Comparison of ENCODE assay signal across 9 cellular contexts in the genomic region with DNA sequence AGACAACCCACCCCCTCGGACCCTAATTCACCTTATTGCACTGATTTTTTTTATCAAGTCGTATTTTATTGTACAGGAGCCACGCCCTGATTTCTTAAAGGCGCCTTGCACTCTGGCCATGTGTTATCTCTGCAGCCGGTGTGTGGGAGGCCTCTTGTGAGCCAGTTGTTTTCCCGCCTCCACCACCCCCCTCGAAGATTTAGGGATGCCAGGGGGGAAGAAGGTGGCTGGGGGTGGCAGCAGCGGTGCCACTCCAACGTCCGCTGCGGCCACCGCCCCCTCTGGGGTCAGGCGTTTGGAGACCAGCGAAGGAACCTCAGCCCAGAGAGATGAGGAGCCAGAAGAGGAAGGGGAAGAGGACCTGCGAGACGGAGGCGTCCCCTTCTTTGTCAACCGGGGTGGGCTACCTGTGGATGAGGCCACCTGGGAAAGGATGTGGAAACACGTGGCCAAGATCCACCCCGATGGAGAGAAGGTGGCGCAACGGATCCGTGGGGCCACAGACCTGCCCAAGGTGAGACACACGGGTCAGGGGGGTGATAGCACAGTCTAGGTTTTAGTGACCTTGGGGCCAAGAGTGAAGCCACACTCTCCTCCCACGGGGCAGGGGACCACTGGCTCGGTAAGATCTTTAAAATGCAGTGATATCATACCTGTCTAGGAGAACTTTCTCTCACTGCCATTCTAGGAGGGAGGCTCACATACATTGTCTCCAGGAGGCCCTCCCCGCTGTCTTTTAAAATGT. TPM values are rescaled to one million over a fixed set of nuclear protein-coding genes. Genes with fewer than 3 reads are reported as not detected.
DNase-seq lines count a peak whose midpoint lies in the region; ATAC-seq and TF ChIP-seq lines count a peak whose summit lies in the region.
"Had no signal": no experiment of that assay in that cellular context is flagged by ENCODE, and none has a peak within 500 bp of the region (broad histone marks: within the 10 kb centered on the region; RNA-seq: fewer than 3 reads in every experiment).

No MANE protein-coding gene starts in this region.

- H3K27ac ChIP-seq in brain microvascular endothelial cell (no peak overlapping the region), liver (ENCODE audit: low read depth in 1 of 2, low read length in 2 of 2) (peak overlapping the region; percentile 36 to 65), testis (no peak overlapping the region)
- H3K27ac ChIP-seq: KMS-11 had no signal

- H3K9me3 Mint-ChIP-seq in T-helper 1 cell treated with Interleukin-12 subunit alpha and Interleukin-12 subunit beta and Interleukin-4 antibody, amounts not matched to agents 30 μg/mL and 1 μg/mL, for 36 hours: no peaks in the 10 kb centered on the region

- TF ChIP-seq CTCF in brain microvascular endothelial cell (IDR thresholded peaks at IDR 0.05; ENCODE audit: low read depth, low read length, missing control alignments) (no peak), liver (IDR thresholded peaks at IDR 0.05; ENCODE audit: low read depth, low read length, missing input control) (no peak), testis (IDR thresholded peaks at IDR 0.05) (no peak)

- no peak for TF ChIP-seq RAD21 in liver (IDR thresholded peaks at IDR 0.05)

- in situ Hi-C loops in brain microvascular endothelial cell (cut with HindIII; ENCODE audit: low pct_ligation_motif_present, low sequenced_read_pairs): no loop called here

- H3K9me3 ChIP-seq in liver (ENCODE audit: control insufficient read depth in 4 of 4, low read length in 3 of 4) (no peaks in the 10 kb centered on the region), testis (no peaks in the 10 kb centered on the region)

- peak overlapping the region in 1 of 2 donors; percentile 36 for H3K9ac ChIP-seq in liver (ENCODE audit: low read depth in 1 of 2, low read length in 2 of 2)
- H3K9ac ChIP-seq: KMS-11 had no signal

- H3K27me3 ChIP-seq in brain microvascular endothelial cell (replicated peaks): no peaks in the 10 kb centered on the region
- peaks cover 0 to 3% (median 3%) of the 10 kb centered on the region in 4 donors for H3K27me3 ChIP-seq in liver (ENCODE audit: control insufficient read depth in 4 of 4, insufficient read depth in 4 of 4, low read length in 3 of 4)
- H3K27me3 ChIP-seq in testis: no peaks in the 10 kb centered on the region

- ATAC-seq in HG03280 (IDR thresholded peaks at IDR 0.05; ENCODE audit: unreplicated experiment) (no peak), GM21529 (IDR thresholded peaks at IDR 0.05; ENCODE audit: unreplicated experiment) (no peak)

- H3K4me1 ChIP-seq in liver (ENCODE audit: control insufficient read depth in 4 of 4, insufficient read depth in 4 of 4, low read length in 3 of 4) (peaks cover 3 to 24% (median 9%) of the 10 kb centered on the region in 4 donors), testis (peaks cover 19% of the 10 kb centered on the region)

- DNase-seq in T-helper 1 cell (no peak), brain microvascular endothelial cell (no peak), testis (peak; percentile 61), OCI-M1 (lab: John Stamatoyannopoulos, UW) (no peak)

- H3K4me3 ChIP-seq in brain microvascular endothelial cell (ENCODE audit: low read depth, low read length) (peak overlapping the region; percentile 69), liver (ENCODE audit: low read depth in 1 of 3, low read length in 3 of 3) (peak overlapping the region; percentile 0 to 77 (median 71)), testis (peak overlapping the region; percentile 80 to 90)

- no peaks in the 10 kb centered on the region for H3K36me3 Mint-ChIP-seq in T-helper 1 cell treated with Interleukin-12 subunit alpha and Interleukin-12 subunit beta and Interleukin-4 antibody, amounts not matched to agents 30 μg/mL and 1 μg/mL, for 36 hours (ENCODE audit: low read depth)

- H3K4me3 Mint-ChIP-seq in T-helper 1 cell treated with Interleukin-12 subunit alpha and Interleukin-12 subunit beta and Interleukin-4 antibody, amounts not matched to agents 30 μg/mL and 1 μg/mL, for 36 hours: peak overlapping the region; percentile 84

- no peak overlapping the region for H3K27ac Mint-ChIP-seq in T-helper 1 cell treated with Interleukin-12 subunit alpha and Interleukin-12 subunit beta and Interleukin-4 antibody, amounts not matched to agents 30 μg/mL and 1 μg/mL, for 36 hours

- TF ChIP-seq POLR2A in testis (IDR thresholded peaks at IDR 0.05): no peak

- intact Hi-C loops in testis (cut with DNase I; ENCODE audit: low total_unique reads): no loop called here

- peaks cover 68% of the 10 kb centered on the region for H3K27me3 Mint-ChIP-seq in T-helper 1 cell treated with Interleukin-12 subunit alpha and Interleukin-12 subunit beta and Interleukin-4 antibody, amounts not matched to agents 30 μg/mL and 1 μg/mL, for 36 hours (ENCODE audit: low read depth)

- peaks cover 16% of the 10 kb centered on the region for H3K4me1 Mint-ChIP-seq in T-helper 1 cell treated with Interleukin-12 subunit alpha and Interleukin-12 subunit beta and Interleukin-4 antibody, amounts not matched to agents 30 μg/mL and 1 μg/mL, for 36 hours (ENCODE audit: low read depth)

- 39% methylated on average over 27 of the region's 27 CpGs for WGBS in liver
- 31 to 34% methylated on average over 20 to 27 of the region's 27 CpGs for WGBS in testis, 2 donors

- H3K36me3 ChIP-seq in brain microvascular endothelial cell (replicated peaks) (no peaks in the 10 kb centered on the region), liver (ENCODE audit: control insufficient read depth in 4 of 4, insufficient read depth in 3 of 4, low read depth in 1 of 4, low read length in 3 of 4) (no peaks in the 10 kb centered on the region), testis (ENCODE audit: low read depth, missing control alignments) (no peaks in the 10 kb centered on the region)

TF ChIP-seq in liver, 16 proteins besides CTCF, POLR2A, EP300 and RAD21:
- TF ChIP-seq, protein P1, sequence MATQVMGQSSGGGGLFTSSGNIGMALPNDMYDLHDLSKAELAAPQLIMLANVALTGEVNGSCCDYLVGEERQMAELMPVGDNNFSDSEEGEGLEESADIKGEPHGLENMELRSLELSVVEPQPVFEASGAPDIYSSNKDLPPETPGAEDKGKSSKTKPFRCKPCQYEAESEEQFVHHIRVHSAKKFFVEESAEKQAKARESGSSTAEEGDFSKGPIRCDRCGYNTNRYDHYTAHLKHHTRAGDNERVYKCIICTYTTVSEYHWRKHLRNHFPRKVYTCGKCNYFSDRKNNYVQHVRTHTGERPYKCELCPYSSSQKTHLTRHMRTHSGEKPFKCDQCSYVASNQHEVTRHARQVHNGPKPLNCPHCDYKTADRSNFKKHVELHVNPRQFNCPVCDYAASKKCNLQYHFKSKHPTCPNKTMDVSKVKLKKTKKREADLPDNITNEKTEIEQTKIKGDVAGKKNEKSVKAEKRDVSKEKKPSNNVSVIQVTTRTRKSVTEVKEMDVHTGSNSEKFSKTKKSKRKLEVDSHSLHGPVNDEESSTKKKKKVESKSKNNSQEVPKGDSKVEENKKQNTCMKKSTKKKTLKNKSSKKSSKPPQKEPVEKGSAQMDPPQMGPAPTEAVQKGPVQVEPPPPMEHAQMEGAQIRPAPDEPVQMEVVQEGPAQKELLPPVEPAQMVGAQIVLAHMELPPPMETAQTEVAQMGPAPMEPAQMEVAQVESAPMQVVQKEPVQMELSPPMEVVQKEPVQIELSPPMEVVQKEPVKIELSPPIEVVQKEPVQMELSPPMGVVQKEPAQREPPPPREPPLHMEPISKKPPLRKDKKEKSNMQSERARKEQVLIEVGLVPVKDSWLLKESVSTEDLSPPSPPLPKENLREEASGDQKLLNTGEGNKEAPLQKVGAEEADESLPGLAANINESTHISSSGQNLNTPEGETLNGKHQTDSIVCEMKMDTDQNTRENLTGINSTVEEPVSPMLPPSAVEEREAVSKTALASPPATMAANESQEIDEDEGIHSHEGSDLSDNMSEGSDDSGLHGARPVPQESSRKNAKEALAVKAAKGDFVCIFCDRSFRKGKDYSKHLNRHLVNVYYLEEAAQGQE (IDR thresholded peaks at IDR 0.05): no peak
- TF ChIP-seq, protein P2, sequence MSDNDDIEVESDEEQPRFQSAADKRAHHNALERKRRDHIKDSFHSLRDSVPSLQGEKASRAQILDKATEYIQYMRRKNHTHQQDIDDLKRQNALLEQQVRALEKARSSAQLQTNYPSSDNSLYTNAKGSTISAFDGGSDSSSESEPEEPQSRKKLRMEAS (IDR thresholded peaks at IDR 0.05): no peak
- TF ChIP-seq, protein P3, sequence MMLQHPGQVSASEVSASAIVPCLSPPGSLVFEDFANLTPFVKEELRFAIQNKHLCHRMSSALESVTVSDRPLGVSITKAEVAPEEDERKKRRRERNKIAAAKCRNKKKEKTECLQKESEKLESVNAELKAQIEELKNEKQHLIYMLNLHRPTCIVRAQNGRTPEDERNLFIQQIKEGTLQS (IDR thresholded peaks at IDR 0.05): no peak
- TF ChIP-seq SP1 (IDR thresholded peaks at IDR 0.05) (no peak), FOXA1 (IDR thresholded peaks at IDR 0.05) (no peak), HNF4G (IDR thresholded peaks at IDR 0.05) (no peak), RXRA (IDR thresholded peaks at IDR 0.05) (no peak), GABPA (IDR thresholded peaks at IDR 0.05 in 1 of 2, conservative IDR thresholded peaks at IDR 0.05 in 1 of 2) (no peak), JUND (IDR thresholded peaks at IDR 0.05) (no peak), ZBTB33 (IDR thresholded peaks at IDR 0.05) (no peak), NR2F2 (IDR thresholded peaks at IDR 0.05) (no peak), TAF1 (conservative IDR thresholded peaks at IDR 0.05) (no peak), FOXA2 (IDR thresholded peaks at IDR 0.05) (no peak)

RNA-seq across cellular contexts. Expression of gene VASH1, which starts 1.5 kb away (rescaled TPM):
- total RNA-seq in liver (1 to 10 TPM; 5.2 to 5.9 TPM), testis (10 to 100 TPM; 26.6 to 31.7 TPM)
- polyA plus RNA-seq in liver (1 to 10 TPM in 1 of 2 donors, under 1 TPM in 1; 0.94 to 3.4 TPM), testis (ENCODE audit: insufficient read depth, low read depth, low replicate concordance) (32.0 TPM)

RNA-seq across cellular contexts. Expression of gene ANGEL1, which starts 49.9 kb away (rescaled TPM):
- total RNA-seq in liver: 10 to 100 TPM; 12.0 to 15.9 TPM
- polyA plus RNA-seq in liver: 1 to 10 TPM; 5.2 to 7.3 TPM
- 100 to 1,000 TPM; 126 to 132 TPM for total RNA-seq in testis
- polyA plus RNA-seq in testis (ENCODE audit: insufficient read depth, low read depth, low replicate concordance): 150 TPM

Comparison
In these comparisons a context has a peak if more than half of its experiments do, and no peak if none do; other contexts are left out.
1. H3K27ac ChIP-seq: peak in liver (2 of 2); none in brain microvascular endothelial cell (single experiment) and testis (0 of 2).
2. RNA of gene VASH1, which starts 1.5 kb away (total RNA-seq): 26.6 to 31.7 TPM in testis; 5.2 to 5.9 TPM in liver; every median in the first group is over 4 times any median in the second.
3. RNA of gene ANGEL1, which starts 49.9 kb away (total RNA-seq): 126 to 132 TPM in testis; 12.0 to 15.9 TPM in liver; every median in the first group is over 4 times any median in the second.
4. Peak in every context shown above with its lines, with median percentiles within 50 percentile points of each other: H3K4me3 ChIP-seq.